In the genomic region with DNA sequence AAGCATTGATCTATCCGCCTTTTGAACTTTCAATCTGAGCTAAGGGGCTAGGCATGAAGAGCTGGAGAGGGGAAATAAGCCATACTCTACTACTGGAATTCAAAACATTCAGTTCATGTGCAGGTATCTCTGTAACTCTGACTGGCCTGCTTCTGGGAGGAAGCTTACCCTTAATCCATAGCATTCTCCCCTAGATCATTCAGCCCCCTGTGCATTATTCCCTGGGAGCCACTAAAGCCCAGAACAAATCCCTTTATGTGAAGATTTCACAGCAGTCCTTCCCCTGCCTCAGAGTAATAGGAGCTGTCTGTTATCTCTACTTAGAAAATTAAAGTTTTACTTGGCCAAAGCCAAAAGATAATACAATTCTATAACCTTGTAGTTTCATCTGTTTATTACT, we compare ENCODE assay signal across 1 cellular context.
TF ChIP-seq lines count a peak whose summit lies in the region.

No MANE protein-coding gene starts in this region.

TF ChIP-seq in GM23338, 12 proteins besides CTCF, POLR2A, EP300 and RAD21 (continued from another document):
- TF ChIP-seq, protein P1, sequence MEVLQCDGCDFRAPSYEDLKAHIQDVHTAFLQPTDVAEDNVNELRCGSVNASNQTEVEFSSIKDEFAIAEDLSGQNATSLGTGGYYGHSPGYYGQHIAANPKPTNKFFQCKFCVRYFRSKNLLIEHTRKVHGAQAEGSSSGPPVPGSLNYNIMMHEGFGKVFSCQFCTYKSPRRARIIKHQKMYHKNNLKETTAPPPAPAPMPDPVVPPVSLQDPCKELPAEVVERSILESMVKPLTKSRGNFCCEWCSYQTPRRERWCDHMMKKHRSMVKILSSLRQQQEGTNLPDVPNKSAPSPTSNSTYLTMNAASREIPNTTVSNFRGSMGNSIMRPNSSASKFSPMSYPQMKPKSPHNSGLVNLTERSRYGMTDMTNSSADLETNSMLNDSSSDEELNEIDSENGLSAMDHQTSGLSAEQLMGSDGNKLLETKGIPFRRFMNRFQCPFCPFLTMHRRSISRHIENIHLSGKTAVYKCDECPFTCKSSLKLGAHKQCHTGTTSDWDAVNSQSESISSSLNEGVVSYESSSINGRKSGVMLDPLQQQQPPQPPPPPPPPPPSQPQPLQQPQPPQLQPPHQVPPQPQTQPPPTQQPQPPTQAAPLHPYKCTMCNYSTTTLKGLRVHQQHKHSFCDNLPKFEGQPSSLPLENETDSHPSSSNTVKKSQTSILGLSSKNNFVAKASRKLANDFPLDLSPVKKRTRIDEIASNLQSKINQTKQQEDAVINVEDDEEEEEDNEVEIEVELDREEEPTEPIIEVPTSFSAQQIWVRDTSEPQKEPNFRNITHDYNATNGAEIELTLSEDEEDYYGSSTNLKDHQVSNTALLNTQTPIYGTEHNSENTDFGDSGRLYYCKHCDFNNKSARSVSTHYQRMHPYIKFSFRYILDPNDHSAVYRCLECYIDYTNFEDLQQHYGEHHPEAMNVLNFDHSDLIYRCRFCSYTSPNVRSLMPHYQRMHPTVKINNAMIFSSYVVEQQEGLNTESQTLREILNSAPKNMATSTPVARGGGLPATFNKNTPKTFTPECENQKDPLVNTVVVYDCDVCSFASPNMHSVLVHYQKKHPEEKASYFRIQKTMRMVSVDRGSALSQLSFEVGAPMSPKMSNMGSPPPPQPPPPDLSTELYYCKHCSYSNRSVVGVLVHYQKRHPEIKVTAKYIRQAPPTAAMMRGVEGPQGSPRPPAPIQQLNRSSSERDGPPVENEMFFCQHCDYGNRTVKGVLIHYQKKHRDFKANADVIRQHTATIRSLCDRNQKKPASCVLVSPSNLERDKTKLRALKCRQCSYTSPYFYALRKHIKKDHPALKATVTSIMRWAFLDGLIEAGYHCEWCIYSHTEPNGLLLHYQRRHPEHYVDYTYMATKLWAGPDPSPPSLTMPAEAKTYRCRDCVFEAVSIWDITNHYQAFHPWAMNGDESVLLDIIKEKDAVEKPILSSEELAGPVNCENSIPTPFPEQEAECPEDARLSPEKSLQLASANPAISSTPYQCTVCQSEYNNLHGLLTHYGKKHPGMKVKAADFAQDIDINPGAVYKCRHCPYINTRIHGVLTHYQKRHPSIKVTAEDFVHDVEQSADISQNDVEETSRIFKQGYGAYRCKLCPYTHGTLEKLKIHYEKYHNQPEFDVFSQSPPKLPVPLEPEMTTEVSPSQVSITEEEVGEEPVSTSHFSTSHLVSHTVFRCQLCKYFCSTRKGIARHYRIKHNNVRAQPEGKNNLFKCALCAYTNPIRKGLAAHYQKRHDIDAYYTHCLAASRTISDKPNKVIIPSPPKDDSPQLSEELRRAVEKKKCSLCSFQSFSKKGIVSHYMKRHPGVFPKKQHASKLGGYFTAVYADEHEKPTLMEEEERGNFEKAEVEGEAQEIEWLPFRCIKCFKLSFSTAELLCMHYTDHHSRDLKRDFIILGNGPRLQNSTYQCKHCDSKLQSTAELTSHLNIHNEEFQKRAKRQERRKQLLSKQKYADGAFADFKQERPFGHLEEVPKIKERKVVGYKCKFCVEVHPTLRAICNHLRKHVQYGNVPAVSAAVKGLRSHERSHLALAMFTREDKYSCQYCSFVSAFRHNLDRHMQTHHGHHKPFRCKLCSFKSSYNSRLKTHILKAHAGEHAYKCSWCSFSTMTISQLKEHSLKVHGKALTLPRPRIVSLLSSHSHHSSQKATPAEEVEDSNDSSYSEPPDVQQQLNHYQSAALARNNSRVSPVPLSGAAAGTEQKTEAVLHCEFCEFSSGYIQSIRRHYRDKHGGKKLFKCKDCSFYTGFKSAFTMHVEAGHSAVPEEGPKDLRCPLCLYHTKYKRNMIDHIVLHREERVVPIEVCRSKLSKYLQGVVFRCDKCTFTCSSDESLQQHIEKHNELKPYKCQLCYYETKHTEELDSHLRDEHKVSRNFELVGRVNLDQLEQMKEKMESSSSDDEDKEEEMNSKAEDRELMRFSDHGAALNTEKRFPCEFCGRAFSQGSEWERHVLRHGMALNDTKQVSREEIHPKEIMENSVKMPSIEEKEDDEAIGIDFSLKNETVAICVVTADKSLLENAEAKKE (CRISPR knock-in tag; IDR thresholded peaks at IDR 0.05), result no peak
